Comparison of ENCODE assay signal across 9 cellular contexts in the genomic region with DNA sequence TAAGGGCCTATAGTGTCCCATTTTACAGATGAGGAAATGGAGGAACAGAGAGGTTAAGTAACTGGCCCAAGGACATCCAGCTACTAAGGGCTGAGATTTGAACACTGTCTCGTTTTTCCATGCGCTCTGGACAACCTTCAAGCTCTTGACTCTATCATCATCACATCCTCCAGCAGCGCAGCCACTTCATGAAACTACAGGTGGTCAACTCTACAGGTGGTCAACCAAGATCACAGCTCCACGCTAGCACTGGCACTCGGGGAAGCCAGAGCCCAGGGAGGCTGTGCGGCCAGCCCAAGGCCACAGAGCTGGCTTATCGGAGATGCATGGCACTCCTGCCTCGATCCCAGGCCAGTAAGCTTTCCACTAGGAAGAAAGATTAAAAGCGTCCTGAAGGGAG. TPM values are rescaled to one million over a fixed set of nuclear protein-coding genes. Genes with fewer than 3 reads are reported as not detected.
"Had no signal": no experiment of that assay in that cellular context is flagged by ENCODE, and none has a peak within 500 bp of the region (broad histone marks: within the 10 kb centered on the region; RNA-seq: fewer than 3 reads in every experiment).

No MANE protein-coding gene starts in this region.

- H3K27ac ChIP-seq: KMS-11 had no signal

- H3K4me2 ChIP-seq: GM23338, KMS-11 had no signal

- H3K9me3 Mint-ChIP-seq: HFFc6 had no signal

- H2AFZ ChIP-seq: GM23338 had no signal

- H3K4me3 Mint-ChIP-seq: GM23338, HFFc6 had no signal

- H3K9ac ChIP-seq: KMS-11 had no signal

- DNase-seq: H7, HCEC 1CT, HFFc6, IMR-90, KBM-7 had no signal

- H3K4me3 ChIP-seq: GM23338 had no signal

- ATAC-seq: GM23338 had no signal

- H3K27ac Mint-ChIP-seq: GM23338, HFFc6 had no signal

- FAIRE-seq: HTR-8/SVneo had no signal

RNA-seq across cellular contexts. Expression of a gene that starts 40.0 kb away (rescaled TPM):
- total RNA-seq: HFFc6, HT-29, IMR-90 had no signal
